In the genomic region with DNA sequence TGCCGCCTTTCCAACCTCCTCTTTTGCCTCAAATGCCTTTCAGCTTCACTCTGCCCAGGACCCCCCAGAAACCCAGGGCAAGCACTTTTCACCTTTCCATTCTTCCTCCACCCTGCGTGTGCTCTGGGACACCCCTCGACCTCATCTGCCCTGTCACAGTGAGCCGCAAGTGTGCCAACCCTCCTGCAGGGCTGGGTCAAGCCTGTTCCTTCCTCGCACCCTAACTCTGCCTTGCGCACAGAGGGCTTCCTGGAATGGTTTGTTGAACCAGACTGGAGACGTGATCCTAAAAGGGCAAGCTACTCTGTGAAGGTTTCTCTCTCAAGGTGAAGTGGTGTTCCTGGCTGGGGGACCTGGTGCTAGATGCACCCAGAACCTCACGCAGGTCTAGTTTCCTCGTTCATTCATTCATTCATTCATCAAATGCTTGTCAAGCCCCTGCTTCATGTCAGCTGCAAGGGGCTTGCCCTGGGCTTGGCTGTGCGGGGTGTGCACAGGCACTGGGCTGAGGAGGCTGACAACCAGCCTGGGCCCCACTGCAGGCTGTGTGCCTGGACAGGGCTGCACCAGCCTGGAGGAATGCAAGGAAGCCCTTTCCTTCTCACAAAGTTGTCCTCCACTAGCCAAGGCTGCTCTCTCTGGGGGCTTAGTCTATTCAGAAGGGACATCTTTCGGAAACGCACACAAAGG, we compare ENCODE assay signal across 22 cellular contexts.
"Had no signal": no experiment of that assay in that cellular context is flagged by ENCODE, and none has a peak within 500 bp of the region (broad histone marks: within the 10 kb centered on the region; RNA-seq: fewer than 3 reads in every experiment).

No MANE protein-coding gene starts in this region.

- H3K27ac Mint-ChIP-seq: memory B cell; naive thymus-derived CD4-positive, alpha-beta T cell; nephron progenitor cell; stimulated activated effector memory CD8-positive, alpha-beta T cell treated with anti-CD3 and anti-CD28 coated beads, Interleukin-12 subunit alpha, Interleukin-12 subunit beta, amount 100 ng/mL, for 72 hours; stimulated activated naive CD8-positive, alpha-beta T cell treated with anti-CD3 and anti-CD28 coated beads, Interleukin-15, amount 100 ng/mL, for 72 hours had no signal

- H3K27me3 ChIP-seq: colonic mucosa, esophagus squamous epithelium, ovary, right lobe of liver, testis, tibial nerve, upper lobe of right lung, vagina had no signal

- H3K9me3 Mint-ChIP-seq: memory B cell; naive thymus-derived CD4-positive, alpha-beta T cell; nephron progenitor cell; stimulated activated effector memory CD8-positive, alpha-beta T cell treated with anti-CD3 and anti-CD28 coated beads, Interleukin-12 subunit alpha, Interleukin-12 subunit beta, amount 100 ng/mL, for 72 hours; stimulated activated naive CD8-positive, alpha-beta T cell treated with anti-CD3 and anti-CD28 coated beads, Interleukin-15, amount 100 ng/mL, for 72 hours had no signal

- H3K36me3 Mint-ChIP-seq: memory B cell; naive thymus-derived CD4-positive, alpha-beta T cell; stimulated activated effector memory CD8-positive, alpha-beta T cell treated with anti-CD3 and anti-CD28 coated beads, Interleukin-12 subunit alpha, Interleukin-12 subunit beta, amount 100 ng/mL, for 72 hours had no signal

- H3K27me3 Mint-ChIP-seq: naive thymus-derived CD4-positive, alpha-beta T cell; stimulated activated naive CD8-positive, alpha-beta T cell treated with anti-CD3 and anti-CD28 coated beads, Interleukin-15, amount 100 ng/mL, for 72 hours had no signal

- H3K27ac ChIP-seq: colonic mucosa, esophagus squamous epithelium, lower lobe of right lung, ovary, right lobe of liver, testis, tibial nerve, upper lobe of right lung, vagina had no signal

- H3K4me3 Mint-ChIP-seq: memory B cell; naive thymus-derived CD4-positive, alpha-beta T cell; nephron progenitor cell; stimulated activated effector memory CD8-positive, alpha-beta T cell treated with anti-CD3 and anti-CD28 coated beads, Interleukin-12 subunit alpha, Interleukin-12 subunit beta, amount 100 ng/mL, for 72 hours; stimulated activated naive CD8-positive, alpha-beta T cell treated with anti-CD3 and anti-CD28 coated beads, Interleukin-15, amount 100 ng/mL, for 72 hours had no signal

- H3K9me3 ChIP-seq: colonic mucosa, esophagus squamous epithelium, lower lobe of right lung, ovary, right lobe of liver, testis, tibial nerve, upper lobe of right lung, vagina had no signal

- ATAC-seq: left lobe of liver; lower lobe of right lung; naive thymus-derived CD4-positive, alpha-beta T cell; right lobe of liver; stimulated activated effector memory CD8-positive, alpha-beta T cell treated with anti-CD3 and anti-CD28 coated beads, Interleukin-12 subunit alpha, Interleukin-12 subunit beta, amount 100 ng/mL, for 72 hours; stimulated activated naive CD8-positive, alpha-beta T cell treated with anti-CD3 and anti-CD28 coated beads, Interleukin-15, amount 100 ng/mL, for 72 hours; upper lobe of right lung had no signal

- H3K4me1 Mint-ChIP-seq: memory B cell; stimulated activated effector memory CD8-positive, alpha-beta T cell treated with anti-CD3 and anti-CD28 coated beads, Interleukin-12 subunit alpha, Interleukin-12 subunit beta, amount 100 ng/mL, for 72 hours; stimulated activated naive CD8-positive, alpha-beta T cell treated with anti-CD3 and anti-CD28 coated beads, Interleukin-15, amount 100 ng/mL, for 72 hours had no signal

- H3K36me3 ChIP-seq: colonic mucosa, esophagus squamous epithelium, lower lobe of right lung, ovary, right lobe of liver, upper lobe of right lung, vagina had no signal

- H3K4me3 ChIP-seq: colonic mucosa, esophagus squamous epithelium, lower lobe of right lung, ovary, right lobe of liver, testis, tibial nerve, upper lobe of right lung, vagina had no signal

- H3K4me1 ChIP-seq: colonic mucosa, esophagus squamous epithelium, lower lobe of right lung, right lobe of liver, testis, tibial nerve, upper lobe of right lung, vagina had no signal

- DNase-seq: cerebellar nuclear complex; colonic mucosa; dermis blood vessel endothelial cell; esophagus squamous epithelium; foreskin fibroblast; hypothalamus; kidney glomerular epithelial cell; lower lobe of right lung; naive thymus-derived CD4-positive, alpha-beta T cell; nephron progenitor cell; ovary; right lobe of liver; stimulated activated CD4-positive, alpha-beta T cell treated with anti-CD3 and anti-CD28 coated beads, Interleukin-4, amount 100 ng/mL, for 1 hour; stimulated activated CD8-positive, alpha-beta memory T cell treated with anti-CD3 and anti-CD28 coated beads, Interleukin-4, amount 100 ng/mL, for 48 hours; stimulated activated naive CD8-positive, alpha-beta T cell treated with anti-CD3 and anti-CD28 coated beads, Interleukin-15, amount 100 ng/mL, for 72 hours; testis had no signal
